In genomic region chr17:46044286-46044928, GRCh38 we compare ENCODE assay signal across 1 cellular context.
TF ChIP-seq lines count a peak whose summit lies in the region.

No MANE protein-coding gene starts in this region.

TF ChIP-seq in GM23338, 12 proteins besides CTCF, POLR2A, EP300 and RAD21 (continued from another document):
- TF ChIP-seq ZNF462 (CRISPR knock-in tag; IDR thresholded peaks at IDR 0.05) (no peak), JUNB (IDR thresholded peaks at IDR 0.05; ENCODE audit: unreplicated experiment) (no peak), CREB1 (CRISPR knock-in tag; IDR thresholded peaks at IDR 0.05; ENCODE audit: low read depth) (no peak), ETS1 (IDR thresholded peaks at IDR 0.05) (no peak), NANOG (IDR thresholded peaks at IDR 0.05; ENCODE audit: borderline replicate concordance) (no peak), EZH2 (IDR thresholded peaks at IDR 0.05; ENCODE audit: low read depth, unreplicated experiment) (no peak), EZH2phosphoT487 (IDR thresholded peaks at IDR 0.05; ENCODE audit: unreplicated experiment) (no peak), ZNF114 (CRISPR knock-in tag; IDR thresholded peaks at IDR 0.05) (no peak), POLR2AphosphoS5 (IDR thresholded peaks at IDR 0.05; ENCODE audit: low read depth) (no peak), ZNF331 (CRISPR knock-in tag; IDR thresholded peaks at IDR 0.05; ENCODE audit: low read depth) (no peak), REST (IDR thresholded peaks at IDR 0.05; ENCODE audit: unreplicated experiment) (no peak)
TF ChIP-seq in GM23338: peak in this region for 0.
